In the genomic region with DNA sequence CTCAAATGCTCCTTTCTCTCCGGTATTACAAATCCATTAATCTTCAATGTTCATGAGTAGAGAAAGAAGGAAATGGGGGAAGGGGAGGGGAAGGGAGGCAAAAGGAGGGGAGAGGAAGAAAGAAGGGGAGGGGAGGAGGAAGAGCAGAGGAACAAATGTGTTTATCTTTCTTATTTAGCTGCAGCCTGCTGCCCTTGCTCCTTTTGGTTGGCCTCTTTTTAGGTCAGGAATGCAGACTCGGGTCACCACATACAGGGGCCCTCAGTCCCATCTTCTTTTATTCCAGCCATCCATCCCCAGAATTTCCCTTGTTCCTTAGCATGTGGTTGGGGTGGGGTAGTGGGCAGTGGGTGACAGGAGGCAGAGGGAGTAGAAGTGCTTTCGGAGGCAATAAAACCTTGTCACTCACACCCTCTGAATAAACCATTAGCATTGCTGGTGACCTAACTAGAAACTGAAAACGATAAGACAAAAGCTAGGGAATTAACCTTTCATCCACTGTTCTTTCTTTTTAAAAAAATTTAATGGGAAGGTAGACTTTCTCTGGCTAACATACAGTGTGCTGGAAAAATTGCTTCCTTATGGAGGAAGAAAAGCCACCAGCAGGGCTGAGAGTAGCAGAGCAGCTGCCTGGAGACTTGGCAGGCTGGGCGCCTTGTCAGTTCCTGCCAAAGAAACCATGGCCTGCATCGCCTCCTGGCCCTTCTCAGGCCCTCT, we compare ENCODE assay signal across 10 cellular contexts. TPM values are rescaled to one million over a fixed set of nuclear protein-coding genes. Genes with fewer than 3 reads are reported as not detected.
DNase-seq lines count a peak whose midpoint lies in the region; ATAC-seq, FAIRE-seq and TF ChIP-seq lines count a peak whose summit lies in the region.
"Had no signal": no experiment of that assay in that cellular context is flagged by ENCODE, and none has a peak within 500 bp of the region (broad histone marks: within the 10 kb centered on the region; RNA-seq: fewer than 3 reads in every experiment).

No MANE protein-coding gene starts in this region.

- H3K27me3 Mint-ChIP-seq in CD8-positive, alpha-beta memory T cell, result peaks cover 8 to 13% of the 10 kb centered on the region in 2 donors

- H3K9me3 Mint-ChIP-seq in CD8-positive, alpha-beta memory T cell, result peaks cover 0 to 1% (median 0%) of the 10 kb centered on the region in 5 donors

- FAIRE-seq in GM19239 (lab: Jason Lieb, UNC), result peak; percentile 45

- ATAC-seq in heart right ventricle (peak in 7 of 8 donors; percentile 57 to 81 (median 71)), GM18520 (IDR thresholded peaks at IDR 0.05; ENCODE audit: unreplicated experiment) (no peak), GM19467 (IDR thresholded peaks at IDR 0.05; ENCODE audit: unreplicated experiment) (no peak)

- H3K4me1 ChIP-seq in adrenal gland (replicated peaks in 1 of 2) (peaks cover 24 to 27% of the 10 kb centered on the region in 2 donors), heart right ventricle (peaks cover 0 to 14% (median 4%) of the 10 kb centered on the region in 9 donors)
- no peaks in the 10 kb centered on the region for H3K4me1 ChIP-seq in CD8-positive, alpha-beta memory T cell (ENCODE audit: insufficient read depth, low read length)

- H3K4me3 ChIP-seq in adrenal gland (no peak overlapping the region), heart right ventricle (no peak overlapping the region)
- H3K4me3 ChIP-seq in CD8-positive, alpha-beta memory T cell (ENCODE audit: low read length), result no peak overlapping the region

- TF ChIP-seq CTCF in adrenal gland (IDR thresholded peaks at IDR 0.05), result peak in 5 of 6 experiments; percentile 25 to 47 (median 27)
- TF ChIP-seq CTCF in heart right ventricle (IDR thresholded peaks at IDR 0.05), result no peak

- no peak for TF ChIP-seq POLR2A in adrenal gland (IDR thresholded peaks at IDR 0.05)

- WGBS in adrenal gland, 4 donors, result 3 to 23% (median 18%) methylated on average over 6 of the region's 6 CpGs
- 46 to 51% methylated on average over 6 of the region's 6 CpGs for WGBS in heart right ventricle, 2 donors

- intact Hi-C loops in adrenal gland (cut with DNase I), result no loop called here
- intact Hi-C loops in heart right ventricle (cut with DNase I), result no loop called here

- H3K36me3 ChIP-seq in adrenal gland (replicated peaks in 1 of 2), result no peaks in the 10 kb centered on the region
- H3K36me3 ChIP-seq in heart right ventricle, result no peaks in the 10 kb centered on the region
- no peaks in the 10 kb centered on the region for H3K36me3 ChIP-seq in CD8-positive, alpha-beta memory T cell (ENCODE audit: insufficient read depth, low read length)

- H3K9me3 ChIP-seq in adrenal gland (replicated peaks in 1 of 3) (no peaks in the 10 kb centered on the region), heart right ventricle (no peaks in the 10 kb centered on the region)
- H3K9me3 ChIP-seq in CD8-positive, alpha-beta memory T cell (ENCODE audit: low read length), result no peaks in the 10 kb centered on the region

- H3K36me3 Mint-ChIP-seq in CD8-positive, alpha-beta memory T cell, result no peaks in the 10 kb centered on the region

- H3K4me1 Mint-ChIP-seq in CD8-positive, alpha-beta memory T cell, result peaks cover 4 to 10% (median 7%) of the 10 kb centered on the region in 3 donors

- DNase-seq in GM19239 (ENCODE audit: insufficient read length, low spot score) (no peak), adrenal gland (peak; percentile 47 to 81 (median 70)), heart right ventricle (peak; percentile 35 to 58), retina (peak; percentile 48)
- no peak for DNase-seq in CD8-positive, alpha-beta memory T cell
- no peak for DNase-seq in activated CD4-positive, alpha-beta T cell treated with anti-CD3 and anti-CD28 coated beads for 48 hours
- DNase-seq: NCI-H187, SHP77 treated with DMSO at 0.1 percent for 48 hours had no signal

- H3K4me3 Mint-ChIP-seq in CD8-positive, alpha-beta memory T cell, result no peak overlapping the region

- CTCF ChIA-PET in CD8-positive, alpha-beta memory T cell (lab: Charles Lee), result no interaction called here

- H3K27ac Mint-ChIP-seq in CD8-positive, alpha-beta memory T cell, result no peak overlapping the region

- POLR2A ChIA-PET in CD8-positive, alpha-beta memory T cell (lab: Charles Lee), result no interaction called here

- no peaks in the 10 kb centered on the region for H3K27me3 ChIP-seq in adrenal gland
- peaks cover 0 to 4% (median 0%) of the 10 kb centered on the region in 7 donors for H3K27me3 ChIP-seq in heart right ventricle
- H3K27me3 ChIP-seq in CD8-positive, alpha-beta memory T cell (ENCODE audit: insufficient read depth, low read length, poor library complexity, severe bottlenecking), result no peaks in the 10 kb centered on the region

- H3K27ac ChIP-seq in adrenal gland (peak overlapping the region; percentile 55 to 88 (median 69)), heart right ventricle (no peak overlapping the region)
- H3K27ac ChIP-seq in CD8-positive, alpha-beta memory T cell (ENCODE audit: low read depth, low read length), result no peak overlapping the region

RNA-seq across cellular contexts. Expression of gene PRLR, which starts 16.8 kb away (rescaled TPM):
- total RNA-seq in adrenal gland (100 to 1,000 TPM in 5 of 8 donors, 10 to 100 TPM in 3; 65.9 to 149 (median 103) TPM), heart right ventricle (1 to 10 TPM in 2 of 10 donors, under 1 TPM in 8; 0.08 to 1.3 (median 0.61) TPM)
- polyA plus RNA-seq in adrenal gland (10 to 100 TPM in 1 of 3 donors, 1 to 10 TPM in 2; 2.1 to 57.1 (median 2.7) TPM), heart right ventricle (under 1 TPM; 0.04 to 0.15 TPM)
- not detected for total RNA-seq in CD8-positive, alpha-beta memory T cell
- not detected for polyA plus RNA-seq in CD8-positive, alpha-beta memory T cell

Comparison
In these comparisons a context has a peak if more than half of its experiments do, and no peak if none do; other contexts are left out.
1. DNase-seq: peak in adrenal gland (7 of 7), heart right ventricle (2 of 2) and retina (single experiment); none in GM19239 (single experiment), CD8-positive, alpha-beta memory T cell (0 of 5) and activated CD4-positive, alpha-beta T cell treated with anti-CD3 and anti-CD28 coated beads for 48 hours (single experiment).
2. H3K27ac ChIP-seq: peak in adrenal gland (5 of 5); none in heart right ventricle (0 of 10) and CD8-positive, alpha-beta memory T cell (single experiment).
3. CTCF ChIP-seq: peak in adrenal gland (5 of 6); none in heart right ventricle (0 of 9).
4. ATAC-seq: peak in heart right ventricle (7 of 8); none in GM18520 (single experiment) and GM19467 (single experiment).
5. RNA of gene PRLR, which starts 16.8 kb away (total RNA-seq): 65.9 to 149 TPM in adrenal gland; 0.08 to 1.3 TPM in heart right ventricle and not detected in CD8-positive, alpha-beta memory T cell; every median in the first group is over 10 times any median in the second.